1 cellular context compared by ENCODE assay signal in the genomic region with DNA sequence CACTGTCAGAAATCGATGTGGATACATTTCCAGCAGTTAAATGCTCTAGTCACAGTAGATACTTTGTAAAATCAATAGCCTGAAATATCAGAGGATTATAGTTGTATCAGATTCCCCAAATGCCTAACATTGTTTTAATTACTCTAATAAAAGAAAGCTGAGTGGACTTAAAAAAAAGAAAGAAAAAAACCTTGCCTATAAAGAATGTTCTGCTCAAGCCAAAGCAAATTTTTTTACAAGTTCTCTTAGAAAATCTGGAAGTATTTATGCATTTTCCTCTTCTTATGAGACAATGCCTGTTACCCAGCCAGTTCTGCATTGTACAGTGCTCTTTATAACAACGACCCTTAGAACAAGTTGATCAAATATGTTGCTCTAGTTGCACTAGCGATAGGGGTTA.
TF ChIP-seq lines count a peak whose summit lies in the region.

No MANE protein-coding gene starts in this region.

TF ChIP-seq in GM23338, 12 proteins besides CTCF, POLR2A, EP300 and RAD21 (continued from another document):
- TF ChIP-seq, protein P1, sequence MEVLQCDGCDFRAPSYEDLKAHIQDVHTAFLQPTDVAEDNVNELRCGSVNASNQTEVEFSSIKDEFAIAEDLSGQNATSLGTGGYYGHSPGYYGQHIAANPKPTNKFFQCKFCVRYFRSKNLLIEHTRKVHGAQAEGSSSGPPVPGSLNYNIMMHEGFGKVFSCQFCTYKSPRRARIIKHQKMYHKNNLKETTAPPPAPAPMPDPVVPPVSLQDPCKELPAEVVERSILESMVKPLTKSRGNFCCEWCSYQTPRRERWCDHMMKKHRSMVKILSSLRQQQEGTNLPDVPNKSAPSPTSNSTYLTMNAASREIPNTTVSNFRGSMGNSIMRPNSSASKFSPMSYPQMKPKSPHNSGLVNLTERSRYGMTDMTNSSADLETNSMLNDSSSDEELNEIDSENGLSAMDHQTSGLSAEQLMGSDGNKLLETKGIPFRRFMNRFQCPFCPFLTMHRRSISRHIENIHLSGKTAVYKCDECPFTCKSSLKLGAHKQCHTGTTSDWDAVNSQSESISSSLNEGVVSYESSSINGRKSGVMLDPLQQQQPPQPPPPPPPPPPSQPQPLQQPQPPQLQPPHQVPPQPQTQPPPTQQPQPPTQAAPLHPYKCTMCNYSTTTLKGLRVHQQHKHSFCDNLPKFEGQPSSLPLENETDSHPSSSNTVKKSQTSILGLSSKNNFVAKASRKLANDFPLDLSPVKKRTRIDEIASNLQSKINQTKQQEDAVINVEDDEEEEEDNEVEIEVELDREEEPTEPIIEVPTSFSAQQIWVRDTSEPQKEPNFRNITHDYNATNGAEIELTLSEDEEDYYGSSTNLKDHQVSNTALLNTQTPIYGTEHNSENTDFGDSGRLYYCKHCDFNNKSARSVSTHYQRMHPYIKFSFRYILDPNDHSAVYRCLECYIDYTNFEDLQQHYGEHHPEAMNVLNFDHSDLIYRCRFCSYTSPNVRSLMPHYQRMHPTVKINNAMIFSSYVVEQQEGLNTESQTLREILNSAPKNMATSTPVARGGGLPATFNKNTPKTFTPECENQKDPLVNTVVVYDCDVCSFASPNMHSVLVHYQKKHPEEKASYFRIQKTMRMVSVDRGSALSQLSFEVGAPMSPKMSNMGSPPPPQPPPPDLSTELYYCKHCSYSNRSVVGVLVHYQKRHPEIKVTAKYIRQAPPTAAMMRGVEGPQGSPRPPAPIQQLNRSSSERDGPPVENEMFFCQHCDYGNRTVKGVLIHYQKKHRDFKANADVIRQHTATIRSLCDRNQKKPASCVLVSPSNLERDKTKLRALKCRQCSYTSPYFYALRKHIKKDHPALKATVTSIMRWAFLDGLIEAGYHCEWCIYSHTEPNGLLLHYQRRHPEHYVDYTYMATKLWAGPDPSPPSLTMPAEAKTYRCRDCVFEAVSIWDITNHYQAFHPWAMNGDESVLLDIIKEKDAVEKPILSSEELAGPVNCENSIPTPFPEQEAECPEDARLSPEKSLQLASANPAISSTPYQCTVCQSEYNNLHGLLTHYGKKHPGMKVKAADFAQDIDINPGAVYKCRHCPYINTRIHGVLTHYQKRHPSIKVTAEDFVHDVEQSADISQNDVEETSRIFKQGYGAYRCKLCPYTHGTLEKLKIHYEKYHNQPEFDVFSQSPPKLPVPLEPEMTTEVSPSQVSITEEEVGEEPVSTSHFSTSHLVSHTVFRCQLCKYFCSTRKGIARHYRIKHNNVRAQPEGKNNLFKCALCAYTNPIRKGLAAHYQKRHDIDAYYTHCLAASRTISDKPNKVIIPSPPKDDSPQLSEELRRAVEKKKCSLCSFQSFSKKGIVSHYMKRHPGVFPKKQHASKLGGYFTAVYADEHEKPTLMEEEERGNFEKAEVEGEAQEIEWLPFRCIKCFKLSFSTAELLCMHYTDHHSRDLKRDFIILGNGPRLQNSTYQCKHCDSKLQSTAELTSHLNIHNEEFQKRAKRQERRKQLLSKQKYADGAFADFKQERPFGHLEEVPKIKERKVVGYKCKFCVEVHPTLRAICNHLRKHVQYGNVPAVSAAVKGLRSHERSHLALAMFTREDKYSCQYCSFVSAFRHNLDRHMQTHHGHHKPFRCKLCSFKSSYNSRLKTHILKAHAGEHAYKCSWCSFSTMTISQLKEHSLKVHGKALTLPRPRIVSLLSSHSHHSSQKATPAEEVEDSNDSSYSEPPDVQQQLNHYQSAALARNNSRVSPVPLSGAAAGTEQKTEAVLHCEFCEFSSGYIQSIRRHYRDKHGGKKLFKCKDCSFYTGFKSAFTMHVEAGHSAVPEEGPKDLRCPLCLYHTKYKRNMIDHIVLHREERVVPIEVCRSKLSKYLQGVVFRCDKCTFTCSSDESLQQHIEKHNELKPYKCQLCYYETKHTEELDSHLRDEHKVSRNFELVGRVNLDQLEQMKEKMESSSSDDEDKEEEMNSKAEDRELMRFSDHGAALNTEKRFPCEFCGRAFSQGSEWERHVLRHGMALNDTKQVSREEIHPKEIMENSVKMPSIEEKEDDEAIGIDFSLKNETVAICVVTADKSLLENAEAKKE (CRISPR knock-in tag; IDR thresholded peaks at IDR 0.05) = no peak
- TF ChIP-seq NANOG (IDR thresholded peaks at IDR 0.05; ENCODE audit: borderline replicate concordance) (no peak), EZH2 (IDR thresholded peaks at IDR 0.05; ENCODE audit: low read depth, unreplicated experiment) (no peak), STAT1 (IDR thresholded peaks at IDR 0.05; ENCODE audit: unreplicated experiment) (no peak)
- TF ChIP-seq, protein P2, sequence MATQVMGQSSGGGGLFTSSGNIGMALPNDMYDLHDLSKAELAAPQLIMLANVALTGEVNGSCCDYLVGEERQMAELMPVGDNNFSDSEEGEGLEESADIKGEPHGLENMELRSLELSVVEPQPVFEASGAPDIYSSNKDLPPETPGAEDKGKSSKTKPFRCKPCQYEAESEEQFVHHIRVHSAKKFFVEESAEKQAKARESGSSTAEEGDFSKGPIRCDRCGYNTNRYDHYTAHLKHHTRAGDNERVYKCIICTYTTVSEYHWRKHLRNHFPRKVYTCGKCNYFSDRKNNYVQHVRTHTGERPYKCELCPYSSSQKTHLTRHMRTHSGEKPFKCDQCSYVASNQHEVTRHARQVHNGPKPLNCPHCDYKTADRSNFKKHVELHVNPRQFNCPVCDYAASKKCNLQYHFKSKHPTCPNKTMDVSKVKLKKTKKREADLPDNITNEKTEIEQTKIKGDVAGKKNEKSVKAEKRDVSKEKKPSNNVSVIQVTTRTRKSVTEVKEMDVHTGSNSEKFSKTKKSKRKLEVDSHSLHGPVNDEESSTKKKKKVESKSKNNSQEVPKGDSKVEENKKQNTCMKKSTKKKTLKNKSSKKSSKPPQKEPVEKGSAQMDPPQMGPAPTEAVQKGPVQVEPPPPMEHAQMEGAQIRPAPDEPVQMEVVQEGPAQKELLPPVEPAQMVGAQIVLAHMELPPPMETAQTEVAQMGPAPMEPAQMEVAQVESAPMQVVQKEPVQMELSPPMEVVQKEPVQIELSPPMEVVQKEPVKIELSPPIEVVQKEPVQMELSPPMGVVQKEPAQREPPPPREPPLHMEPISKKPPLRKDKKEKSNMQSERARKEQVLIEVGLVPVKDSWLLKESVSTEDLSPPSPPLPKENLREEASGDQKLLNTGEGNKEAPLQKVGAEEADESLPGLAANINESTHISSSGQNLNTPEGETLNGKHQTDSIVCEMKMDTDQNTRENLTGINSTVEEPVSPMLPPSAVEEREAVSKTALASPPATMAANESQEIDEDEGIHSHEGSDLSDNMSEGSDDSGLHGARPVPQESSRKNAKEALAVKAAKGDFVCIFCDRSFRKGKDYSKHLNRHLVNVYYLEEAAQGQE (IDR thresholded peaks at IDR 0.05; ENCODE audit: unreplicated experiment) = no peak
